ENCODE assay signal across 1 cellular context in genomic region chr3:12286927-12287726, GRCh38.
A peak's percentile ranks its signal among the peaks of the same experiment; 100 is the strongest.
TF ChIP-seq lines count a peak whose summit lies in the region.

No MANE protein-coding gene starts in this region.

TF ChIP-seq in HepG2, 621 proteins besides CTCF, POLR2A, EP300 and RAD21 (continued from another document and continues in another):
- TF ChIP-seq CSRNP2 (CRISPR knock-in tag; conservative IDR thresholded peaks at IDR 0.05; ENCODE audit: low read depth) (no peak), NFE2 (CRISPR knock-in tag; IDR thresholded peaks at IDR 0.05) (no peak), PHF20 (CRISPR knock-in tag; IDR thresholded peaks at IDR 0.05) (no peak), GLMP (CRISPR knock-in tag; IDR thresholded peaks at IDR 0.05; ENCODE audit: borderline replicate concordance) (no peak), HMGA1 (CRISPR knock-in tag; conservative IDR thresholded peaks at IDR 0.05) (no peak), ZNF883 (CRISPR knock-in tag; IDR thresholded peaks at IDR 0.05; ENCODE audit: not compliant biosample characterization) (peak; percentile 6), ZNF672 (CRISPR knock-in tag; IDR thresholded peaks at IDR 0.05) (no peak), ZNF232 (CRISPR knock-in tag; IDR thresholded peaks at IDR 0.05; ENCODE audit: borderline replicate concordance) (no peak; the same call in 1 of the 2 replicates), POGK (CRISPR knock-in tag; conservative IDR thresholded peaks at IDR 0.05) (0 out of 2 replicates have a peak, but pooled peaks have one; percentile 12), TGIF2 (CRISPR knock-in tag; IDR thresholded peaks at IDR 0.05) (no peak), ZNF431 (CRISPR knock-in tag; IDR thresholded peaks at IDR 0.05; ENCODE audit: borderline replicate concordance, low read depth) (0 out of 2 replicates have a peak, but pooled peaks have one; percentile 40), ZBTB38 (CRISPR knock-in tag; IDR thresholded peaks at IDR 0.05) (no peak), ZNF562 (CRISPR knock-in tag; IDR thresholded peaks at IDR 0.05; ENCODE audit: borderline replicate concordance) (no peak), SNAPC2 (CRISPR knock-in tag; IDR thresholded peaks at IDR 0.05) (0 out of 2 replicates have a peak, but pooled peaks have one; percentile 11), ETS1 (CRISPR knock-in tag; IDR thresholded peaks at IDR 0.05) (no peak), PATZ1 (CRISPR knock-in tag; IDR thresholded peaks at IDR 0.05) (peak; percentile 40; the same call in 1 of the 2 replicates), GTF2F1 (IDR thresholded peaks at IDR 0.05; ENCODE audit: low read length) (no peak), PAXIP1 (CRISPR knock-in tag; conservative IDR thresholded peaks at IDR 0.05) (no peak), GMEB2 (CRISPR knock-in tag; IDR thresholded peaks at IDR 0.05; ENCODE audit: low read depth) (no peak), ZNF280B (CRISPR knock-in tag; IDR thresholded peaks at IDR 0.05; ENCODE audit: borderline replicate concordance) (no peak), SKIL (CRISPR knock-in tag; IDR thresholded peaks at IDR 0.05; ENCODE audit: borderline replicate concordance) (no peak), DNMT3B (CRISPR knock-in tag; conservative IDR thresholded peaks at IDR 0.05) (no peak), PLSCR1 (CRISPR knock-in tag; IDR thresholded peaks at IDR 0.05; ENCODE audit: borderline replicate concordance) (no peak), NR2C2 (CRISPR knock-in tag; IDR thresholded peaks at IDR 0.05; ENCODE audit: borderline replicate concordance) (no peak), ZNF891 (CRISPR knock-in tag; IDR thresholded peaks at IDR 0.05) (no peak), SIN3B (IDR thresholded peaks at IDR 0.05; ENCODE audit: low read length) (no peak), ZNF251 (CRISPR knock-in tag; IDR thresholded peaks at IDR 0.05) (no peak), ZNF773 (CRISPR knock-in tag; IDR thresholded peaks at IDR 0.05; ENCODE audit: borderline replicate concordance) (no peak), BATF2 (CRISPR knock-in tag; IDR thresholded peaks at IDR 0.05) (no peak), ZFY (CRISPR knock-in tag; IDR thresholded peaks at IDR 0.05) (peak; percentile 24), ARNTL (CRISPR knock-in tag; IDR thresholded peaks at IDR 0.05) (no peak), PRPF4 (IDR thresholded peaks at IDR 0.05; ENCODE audit: low read depth, low read length, poor library complexity, severe bottlenecking) (no peak), THAP11 (CRISPR knock-in tag; IDR thresholded peaks at IDR 0.05) (no peak), ZNF605 (CRISPR knock-in tag; IDR thresholded peaks at IDR 0.05) (0 out of 2 replicates have a peak, but pooled peaks have one; percentile 50), CAMTA2 (CRISPR knock-in tag; IDR thresholded peaks at IDR 0.05; ENCODE audit: borderline replicate concordance) (no peak), RFXANK (CRISPR knock-in tag; IDR thresholded peaks at IDR 0.05) (no peak), ZFP62 (CRISPR knock-in tag; IDR thresholded peaks at IDR 0.05) (no peak), PAX8 (CRISPR knock-in tag; IDR thresholded peaks at IDR 0.05; ENCODE audit: borderline replicate concordance) (no peak; the same call in 1 of the 2 replicates), ZNF713 (CRISPR knock-in tag; IDR thresholded peaks at IDR 0.05) (no peak)
